ENCODE assay signal across 34 cellular contexts in genomic region chr22:31486951-31487350, GRCh38. TPM values are rescaled to one million over a fixed set of nuclear protein-coding genes. Genes with fewer than 3 reads are reported as not detected.
A peak's percentile ranks its signal among the peaks of the same experiment; 100 is the strongest.
DNase-seq lines count a peak whose midpoint lies in the region; ATAC-seq, FAIRE-seq and TF ChIP-seq lines count a peak whose summit lies in the region.
"Had no signal": no experiment of that assay in that cellular context is flagged by ENCODE, and none has a peak within 500 bp of the region (broad histone marks: within the 10 kb centered on the region; RNA-seq: fewer than 3 reads in every experiment).

No MANE protein-coding gene starts in this region.

- H2AFZ ChIP-seq in HepG2 (ENCODE audit: low read length), result no peak overlapping the region
- H2AFZ ChIP-seq in GM12878 (ENCODE audit: control insufficient read depth, low read depth, low read length), result no peak overlapping the region

- 94% methylated on average over 2 of the region's 2 CpGs for WGBS in HepG2 (ENCODE audit: low lambda C conversion rate)
- no CpG with 5 or more reads among the region's 2 CpGs for WGBS in right lobe of liver (ENCODE audit: insufficient coverage, low coverage, low lambda C conversion rate, missing lambda C conversion rate)
- WGBS in GM12878 (ENCODE audit: insufficient coverage, insufficient replicate concordance, low lambda C conversion rate, missing lambda C conversion rate), result 100% methylated on average over 2 of the region's 2 CpGs

- peaks cover 52% of the 10 kb centered on the region for H3K4me1 Mint-ChIP-seq in activated CD4-positive, alpha-beta T cell treated with anti-CD3 and anti-CD28 coated beads, Interleukin-2, amount 10 ng/mL, durations not matched to agents 24 days and 14 days
- H3K4me1 Mint-ChIP-seq in type B pancreatic cell (ENCODE audit: unreplicated experiment), result peaks cover 21% of the 10 kb centered on the region

- H3K36me3 ChIP-seq in HepG2 (replicated peaks in 1 of 2; ENCODE audit: control insufficient read depth in 1 of 2, insufficient read depth in 2 of 2, low read length in 2 of 2) (peaks cover 1 to 27% of the 10 kb centered on the region in 2 experiments; a peak in 4 of 5 replicates), right lobe of liver (peaks cover 0 to 34% (median 2%) of the 10 kb centered on the region in 4 donors), GM12878 (ENCODE audit: control insufficient read depth in 2 of 2, insufficient read depth in 2 of 2, low read length in 1 of 2) (peaks cover 2 to 16% of the 10 kb centered on the region in 2 experiments)
- H3K36me3 ChIP-seq: uterus had no signal

- FAIRE-seq in HepG2 (lab: Jason Lieb, UNC) (no peak), GM12878 (lab: Jason Lieb, UNC) (no peak)
- FAIRE-seq: A204.1, GM19239, TTC549 had no signal

- SMC1A ChIA-PET in GM12878 (lab: Charles Lee; ENCODE audit: uncharacterized antibody, unreplicated experiment), result interaction anchor here (1.1 to 2.6 kb wide), 3 partner anchors 9 to 70 kb away, joined by 3 to 14 read pairs (median 6); no protein-coding TSS in a partner anchor

- H3K27ac ChIP-seq in HepG2 (ENCODE audit: extremely low read length, insufficient read depth, low read length), result no peak overlapping the region
- no peak overlapping the region for H3K27ac ChIP-seq in right lobe of liver
- H3K27ac ChIP-seq in GM12878 (ENCODE audit: control insufficient read depth, insufficient read depth), result no peak overlapping the region
- H3K27ac ChIP-seq: adrenal gland, SJSA1, thoracic aorta, uterus had no signal

- in situ Hi-C loops in HepG2 (cut with HindIII; ENCODE audit: extremely low pct_ligation_motif_present, low pct_unique_long_range_greater_than_20kb) (no loop called here), GM12878 (cut with MboI) (no loop called here)

- H3K9ac ChIP-seq in HepG2 (ENCODE audit: insufficient read depth, low read depth, low read length), result no peak overlapping the region
- no peak overlapping the region for H3K9ac ChIP-seq in GM12878 (ENCODE audit: control insufficient read depth, insufficient read depth, low read length)

- CTCF ChIA-PET in HepG2 (lab: Yijun Ruan, JAX; ENCODE audit: low intra/inter-chr PET ratio, low total read pairs), result no interaction called here
- CTCF ChIA-PET in GM12878 (lab: Yijun Ruan, JAX), result interaction anchor here (0.6 to 1.2 kb wide), 3 partner anchors 21 to 147 kb away, joined by 3 read pairs; no protein-coding TSS in a partner anchor

- ATAC-seq in HepG2, result no peak
- ATAC-seq in right lobe of liver, result no peak
- no peak for ATAC-seq in GM12878
- ATAC-seq: activated CD4-positive, CD25-positive, alpha-beta regulatory T cell treated with anti-CD3 and anti-CD28 coated beads, Interleukin-2, amount 50 U/mL, for 24 hours; left colon had no signal

- H3K27me3 ChIP-seq in HepG2 (ENCODE audit: control insufficient read depth in 1 of 2, insufficient read depth in 2 of 2, low read length in 2 of 2) (no peaks in the 10 kb centered on the region), right lobe of liver (no peaks in the 10 kb centered on the region), GM12878 (replicated peaks in 1 of 2; ENCODE audit: control insufficient read depth in 2 of 2, insufficient read depth in 2 of 2, low read length in 1 of 2) (no peaks in the 10 kb centered on the region)
- H3K27me3 ChIP-seq: adrenal gland, SJSA1, uterus had no signal

- no peak for TF ChIP-seq CTCF in HepG2 (CRISPR knock-in tag; IDR thresholded peaks at IDR 0.05)
- no peak for TF ChIP-seq CTCF in right lobe of liver (IDR thresholded peaks at IDR 0.05)
- TF ChIP-seq CTCF in GM12878 (IDR thresholded peaks at IDR 0.05 in 2 of 3, conservative IDR thresholded peaks at IDR 0.05 in 1 of 3; ENCODE audit: control insufficient read depth in 2 of 3, extremely low read depth in 1 of 3, insufficient read depth in 1 of 3, low read depth in 3 of 3, low read length in 3 of 3), result no peak
- TF ChIP-seq CTCF in type B pancreatic cell (conservative IDR thresholded peaks at IDR 0.05), result no peak

- TF ChIP-seq RAD21 in HepG2 (CRISPR knock-in tag; IDR thresholded peaks at IDR 0.05), result no peak
- no peak for TF ChIP-seq RAD21 in GM12878 (IDR thresholded peaks at IDR 0.05; ENCODE audit: insufficient read depth, low read depth, low read length)

- H3K4me1 ChIP-seq in HepG2 (ENCODE audit: insufficient read depth, low read length) (peaks cover 46% of the 10 kb centered on the region), right lobe of liver (peaks cover 0 to 17% (median 3%) of the 10 kb centered on the region in 4 donors), GM12878 (ENCODE audit: control insufficient read depth, insufficient read depth, low read length) (peaks cover 13% of the 10 kb centered on the region)

- H3K9me3 ChIP-seq in HepG2 (ENCODE audit: low read length), result no peaks in the 10 kb centered on the region
- H3K9me3 ChIP-seq in right lobe of liver, result no peaks in the 10 kb centered on the region
- no peaks in the 10 kb centered on the region for H3K9me3 ChIP-seq in GM12878 (replicated peaks; ENCODE audit: control insufficient read depth, insufficient read depth, low read length)
- H3K9me3 ChIP-seq: adrenal gland, SJSA1, thoracic aorta, uterus had no signal

- no peak for TF ChIP-seq EP300 in HepG2 (IDR thresholded peaks at IDR 0.05; ENCODE audit: low read depth in 2 of 2, low read length in 2 of 2)
- TF ChIP-seq EP300 in HepG2 (CRISPR knock-in tag; IDR thresholded peaks at IDR 0.05; ENCODE audit: borderline replicate concordance), result no peak
- TF ChIP-seq EP300 in GM12878 (IDR thresholded peaks at IDR 0.05; ENCODE audit: borderline replicate concordance in 1 of 2, control insufficient read depth in 1 of 2, low read depth in 2 of 2, low read length in 2 of 2), result no peak

- no peak for DNase-seq in activated CD4-positive, alpha-beta T cell treated with anti-CD3 and anti-CD28 coated beads, Interleukin-2, amount 10 ng/mL, durations not matched to agents 24 days and 14 days
- no peak for DNase-seq in activated CD4-positive, alpha-beta T cell treated with anti-CD3 and anti-CD28 coated beads, Interleukin-2, amount 50 U/mL, for 4 hours
- DNase-seq in HepG2 (ENCODE audit: low spot score), result no peak
- DNase-seq in right lobe of liver, result no peak
- DNase-seq in GM12878 (ENCODE audit: low read depth, low spot score), result no peak
- DNase-seq in type B pancreatic cell (ENCODE audit: extremely low spot score, unreplicated experiment), result no peak
- no peak for DNase-seq in kidney glomerular epithelial cell (lab: John Stamatoyannopoulos, UW)
- DNase-seq in NCI-H187 treated with DMSO at 0.1 percent for 48 hours (lab: John Stamatoyannopoulos, UW), result no peak
- DNase-seq: activated effector memory CD4-positive, alpha-beta T cell treated with anti-CD3 and anti-CD28 coated beads, Interleukin-2, amount 50 U/mL, for 16 hours; adrenal gland; CD4-positive, alpha-beta memory T cell; DMS 273 treated with DMSO at 0.1 percent for 48 hours; EL; erythroblast; GOT3; hypothalamus; left colon; mammary epithelial cell; NCI-H1092; NCI-H1694 treated with DMSO at 0.1 percent for 48 hours; NCI-H446 treated with DMSO at 0.1 percent for 48 hours; NCI-H82; stimulated activated naive CD4-positive, alpha-beta T cell treated with Interleukin-2 at 50 U/mL for 16 hours; uterus had no signal

- H3K27ac Mint-ChIP-seq in activated CD4-positive, alpha-beta T cell treated with anti-CD3 and anti-CD28 coated beads, Interleukin-2, amount 10 ng/mL, durations not matched to agents 24 days and 14 days, result no peak overlapping the region
- H3K27ac Mint-ChIP-seq in type B pancreatic cell, result no peak overlapping the region
- H3K27ac Mint-ChIP-seq: dendritic cell treated with granulocyte-macrophage colony-stimulating factor and Interleukin-4, amounts not matched to agents 40 ng/mL and 50 ng/mL, for 4 days had no signal

- no peak for TF ChIP-seq POLR2A in HepG2 (IDR thresholded peaks at IDR 0.05; ENCODE audit: insufficient read depth in 1 of 2, low read depth in 2 of 2, low read length in 2 of 2)
- no peak for TF ChIP-seq POLR2A in right lobe of liver (IDR thresholded peaks at IDR 0.05)
- no peak for TF ChIP-seq POLR2A in GM12878 (IDR thresholded peaks at IDR 0.05; ENCODE audit: low read depth, low read length)

- H3K4me3 Mint-ChIP-seq in activated CD4-positive, alpha-beta T cell treated with anti-CD3 and anti-CD28 coated beads, Interleukin-2, amount 10 ng/mL, durations not matched to agents 24 days and 14 days, result peak overlapping the region; percentile 57
- H3K4me3 Mint-ChIP-seq in type B pancreatic cell, result peak overlapping the region; percentile 70
- H3K4me3 Mint-ChIP-seq: central memory CD8-positive, alpha-beta T cell; dendritic cell treated with granulocyte-macrophage colony-stimulating factor and Interleukin-4, amounts not matched to agents 40 ng/mL and 50 ng/mL, for 4 days had no signal

- POLR2A ChIA-PET in HepG2 (lab: Yijun Ruan, JAX), result no interaction called here
- POLR2A ChIA-PET in GM12878 (lab: Charles Lee), result interaction anchor here (0.6 to 0.7 kb wide), 3 partner anchors 53 to 91 kb away, joined by 3 to 8 read pairs (median 3); no protein-coding TSS in a partner anchor

- no peaks in the 10 kb centered on the region for H3K9me3 Mint-ChIP-seq in activated CD4-positive, alpha-beta T cell treated with anti-CD3 and anti-CD28 coated beads, Interleukin-2, amount 10 ng/mL, durations not matched to agents 24 days and 14 days
- H3K9me3 Mint-ChIP-seq in type B pancreatic cell, result no peaks in the 10 kb centered on the region
- H3K9me3 Mint-ChIP-seq: CD4-positive, alpha-beta memory T cell; central memory CD8-positive, alpha-beta T cell; dendritic cell treated with granulocyte-macrophage colony-stimulating factor and Interleukin-4, amounts not matched to agents 40 ng/mL and 50 ng/mL, for 4 days; IgD-negative memory B cell had no signal

- peaks cover 44% of the 10 kb centered on the region for H3K79me2 ChIP-seq in HepG2 (ENCODE audit: insufficient read depth, low read length)
- peaks cover 69% of the 10 kb centered on the region for H3K79me2 ChIP-seq in GM12878 (ENCODE audit: control insufficient read depth, insufficient read depth, low read length)

- H4K20me1 ChIP-seq in HepG2 (ENCODE audit: insufficient read depth, low read length), result no peaks in the 10 kb centered on the region
- H4K20me1 ChIP-seq in GM12878 (ENCODE audit: control insufficient read depth, insufficient read depth), result no peaks in the 10 kb centered on the region

- peaks cover 58% of the 10 kb centered on the region for H3K36me3 Mint-ChIP-seq in activated CD4-positive, alpha-beta T cell treated with anti-CD3 and anti-CD28 coated beads, Interleukin-2, amount 10 ng/mL, durations not matched to agents 24 days and 14 days (ENCODE audit: low read depth)
- peaks cover 14% of the 10 kb centered on the region for H3K36me3 Mint-ChIP-seq in type B pancreatic cell
- H3K36me3 Mint-ChIP-seq: IgD-negative memory B cell had no signal

- no peaks in the 10 kb centered on the region for H3K27me3 Mint-ChIP-seq in activated CD4-positive, alpha-beta T cell treated with anti-CD3 and anti-CD28 coated beads, Interleukin-2, amount 10 ng/mL, durations not matched to agents 24 days and 14 days
- H3K27me3 Mint-ChIP-seq in type B pancreatic cell, result no peaks in the 10 kb centered on the region
- H3K27me3 Mint-ChIP-seq: CD4-positive, alpha-beta memory T cell; central memory CD8-positive, alpha-beta T cell; dendritic cell treated with granulocyte-macrophage colony-stimulating factor and Interleukin-4, amounts not matched to agents 40 ng/mL and 50 ng/mL, for 4 days; IgD-negative memory B cell had no signal

- RAD21 ChIA-PET in GM12878 (lab: Charles Lee; ENCODE audit: unreplicated experiment), result interaction anchor here (0.7 kb wide), 1 partner anchor 75 kb away, joined by 4 read pairs; no protein-coding TSS in a partner anchor

- H3K4me2 ChIP-seq in HepG2 (ENCODE audit: low read depth, low read length), result no peak overlapping the region
- peak overlapping the region; percentile 44 for H3K4me2 ChIP-seq in GM12878 (ENCODE audit: control insufficient read depth, insufficient read depth)
- H3K4me2 ChIP-seq: smooth muscle cell had no signal

- BruUV-seq in HepG2 (replicated peaks; lab: Mats Ljungman, UMichigan) (no TSS peak), GM12878 (replicated peaks; lab: Mats Ljungman, UMichigan) (no TSS peak)

- intact Hi-C loops in activated CD4-positive, alpha-beta T cell treated with anti-CD3 and anti-CD28 coated beads, Interleukin-2, amount 10 ng/mL, durations not matched to agents 24 days and 14 days (cut with micrococcal nuclease), result no loop called here
- intact Hi-C loops in HepG2 (cut with micrococcal nuclease; ENCODE audit: unreplicated experiment), result no loop called here
- intact Hi-C loops in right lobe of liver (cut with DNase I), result no loop called here
- intact Hi-C loops in GM12878 (cut with micrococcal nuclease; ENCODE audit: unreplicated experiment), result no loop called here

- H3K4me3 ChIP-seq in HepG2 (replicated peaks in 1 of 3; ENCODE audit: insufficient read depth in 1 of 3, low read depth in 2 of 3, low read length in 3 of 3) (no peak overlapping the region), right lobe of liver (no peak overlapping the region), GM12878 (peak overlapping the region; percentile 88; the same call in 1 of the 2 replicates)
- H3K4me3 ChIP-seq: adrenal gland, SJSA1, smooth muscle cell, thoracic aorta, uterus had no signal

RNA-seq across cellular contexts. Expression of gene EIF4ENIF1, which starts 2.7 kb away (rescaled TPM):
- 78.1 and 85.6 TPM in 2 replicates for total RNA-seq in activated CD4-positive, alpha-beta T cell treated with anti-CD3 and anti-CD28 coated beads, Interleukin-2, amount 10 ng/mL, durations not matched to agents 24 days and 14 days
- total RNA-seq in HepG2 (2016; rRNA removed; fragmentation: Illumina TruSeq; extraction: Trizol), result 12.3 and 14.0 TPM in 2 replicates
- 7.3 TPM in 2 replicates for total RNA-seq in HepG2 (2016; cell fraction: cytosol; rRNA removed; fragmentation: Illumina TruSeq; extraction: Trizol; ENCODE audit: low read depth)
- 9.2 and 11.4 TPM in 2 replicates for total RNA-seq in HepG2 (2016; cell fraction: insoluble cytoplasmic fraction; rRNA removed; fragmentation: Illumina TruSeq; extraction: Trizol)
- 8.2 and 8.4 TPM in 2 replicates for total RNA-seq in HepG2 (2016; cell fraction: membrane; rRNA removed; fragmentation: Illumina TruSeq; extraction: Trizol)
- total RNA-seq in HepG2 (2016; cell fraction: nucleus; rRNA removed; fragmentation: Illumina TruSeq; extraction: Trizol), result 14.1 and 16.0 TPM in 2 replicates
- 11.9 and 15.1 TPM in 2 replicates for polyA plus RNA-seq in HepG2 (2011; rRNA removed)
- 9.5 and 9.7 TPM in 2 replicates for polyA plus RNA-seq in HepG2 (2011; cell fraction: cytosol; rRNA removed)
- polyA plus RNA-seq in HepG2 (2011; cell fraction: nucleus; rRNA removed), result 18.6 and 26.1 TPM in 2 replicates
- 13.8 and 16.8 TPM in 2 replicates for polyA plus RNA-seq in HepG2 (2012)
- 2.1 and 2.2 TPM in 2 replicates for polyA plus RNA-seq in HepG2 (2016; cell fraction: cytosol; fragmentation: Illumina TruSeq; extraction: Trizol; ENCODE audit: low read depth)
- polyA plus RNA-seq in HepG2 (2016; cell fraction: insoluble cytoplasmic fraction; fragmentation: Illumina TruSeq; extraction: Trizol; ENCODE audit: low read depth), result 14.9 and 16.1 TPM in 2 replicates
- polyA plus RNA-seq in HepG2 (2016; cell fraction: membrane; fragmentation: Illumina TruSeq; extraction: Trizol; ENCODE audit: low read depth), result 4.8 and 5.1 TPM in 2 replicates
- polyA plus RNA-seq in HepG2 (2016; cell fraction: nucleus; fragmentation: Illumina TruSeq; extraction: Trizol; ENCODE audit: insufficient read depth, low read depth), result 39.1 and 47.3 TPM in 2 replicates
- 22.1 and 23.5 TPM in 2 replicates for polyA minus RNA-seq in HepG2 (2011; rRNA and poly(A)+ RNA removed; ENCODE audit: low replicate concordance)
- polyA minus RNA-seq in HepG2 (2011; cell fraction: cytosol; rRNA and poly(A)+ RNA removed), result 10.5 and 14.5 TPM in 2 replicates
- polyA minus RNA-seq in HepG2 (2011; cell fraction: nucleus; rRNA and poly(A)+ RNA removed), result 26.1 and 28.6 TPM in 2 replicates
- total RNA-seq in right lobe of liver, result 10 to 100 TPM in 2 of 6 experiments, 1 to 10 TPM in 4; 4.2 to 11.9 (median 8.3) TPM
- total RNA-seq in GM12878 (2013; cell fraction: nucleolus; rRNA removed), result 48.6 and 60.5 TPM in 2 replicates
- 16.6 and 22.1 TPM in 2 replicates for total RNA-seq in GM12878 (2014; rRNA removed)
- 23.2 and 24.9 TPM in 2 replicates for total RNA-seq in GM12878 (2014; rRNA removed; fragmentation: Illumina TruSeq; extraction: Trizol)
- total RNA-seq in GM12878 (2021), result 36.5 and 37.7 TPM in 2 replicates
- polyA plus RNA-seq in GM12878 (2011; ENCODE audit: low read depth), result 13.3 TPM
- 32.7 and 39.6 TPM in 2 replicates for polyA plus RNA-seq in GM12878 (2011; rRNA removed)
- polyA plus RNA-seq in GM12878 (2011; cell fraction: cytosol; rRNA removed), result 28.7 and 56.7 TPM in 2 replicates
- 57.7 and 75.9 TPM in 2 replicates for polyA plus RNA-seq in GM12878 (2011; cell fraction: nucleus; rRNA removed)
- polyA plus RNA-seq in GM12878 (2012), result 22.8 and 23.5 TPM in 2 replicates
- 43.7 and 77.9 TPM in 2 replicates for polyA plus RNA-seq in GM12878 (2014; fragmentation: Illumina TruSeq; extraction: Trizol)
- polyA plus RNA-seq in GM12878 (2014; fragmentation: Nextera tagmentation; extraction: Ambion mirVana), result 1 to 10 TPM; 4.4 to 7.4 TPM
- polyA plus RNA-seq in GM12878 (2014; rRNA removed), result 21.8 and 30.6 TPM in 2 replicates
- polyA plus RNA-seq in GM12878 (2016; fragmentation: Nextera tagmentation; extraction: Ambion mirVana), result 10 to 100 TPM; 19.3 to 25.6 TPM
- 48.3 and 57.3 TPM in 2 replicates for polyA minus RNA-seq in GM12878 (2011; rRNA and poly(A)+ RNA removed)
- 16.5 and 17.2 TPM in 2 replicates for polyA minus RNA-seq in GM12878 (2011; cell fraction: cytosol; rRNA and poly(A)+ RNA removed)
- polyA minus RNA-seq in GM12878 (2011; cell fraction: nucleus; rRNA and poly(A)+ RNA removed), result 24.3 and 43.1 TPM in 2 replicates
- 38.8 and 42.6 TPM in 2 replicates for total RNA-seq in type B pancreatic cell (ENCODE audit: low replicate concordance)

RNA-seq across cellular contexts. Expression of gene SFI1, which starts 9.4 kb away (rescaled TPM):
- 321 and 352 TPM in 2 replicates for total RNA-seq in activated CD4-positive, alpha-beta T cell treated with anti-CD3 and anti-CD28 coated beads, Interleukin-2, amount 10 ng/mL, durations not matched to agents 24 days and 14 days
- total RNA-seq in HepG2 (2016; rRNA removed; fragmentation: Illumina TruSeq; extraction: Trizol), result 6.2 and 20.5 TPM in 2 replicates
- 12.0 and 12.8 TPM in 2 replicates for total RNA-seq in HepG2 (2016; cell fraction: cytosol; rRNA removed; fragmentation: Illumina TruSeq; extraction: Trizol; ENCODE audit: low read depth)
- 5.1 and 23.0 TPM in 2 replicates for total RNA-seq in HepG2 (2016; cell fraction: insoluble cytoplasmic fraction; rRNA removed; fragmentation: Illumina TruSeq; extraction: Trizol)
- 9.4 and 10.5 TPM in 2 replicates for total RNA-seq in HepG2 (2016; cell fraction: membrane; rRNA removed; fragmentation: Illumina TruSeq; extraction: Trizol)
- 29.9 and 34.8 TPM in 2 replicates for total RNA-seq in HepG2 (2016; cell fraction: nucleus; rRNA removed; fragmentation: Illumina TruSeq; extraction: Trizol)
- polyA plus RNA-seq in HepG2 (2011; rRNA removed), result 40.1 and 47.1 TPM in 2 replicates
- 10.2 and 16.0 TPM in 2 replicates for polyA plus RNA-seq in HepG2 (2011; cell fraction: cytosol; rRNA removed)
- polyA plus RNA-seq in HepG2 (2011; cell fraction: nucleus; rRNA removed), result 348 and 418 TPM in 2 replicates
- polyA plus RNA-seq in HepG2 (2012), result 24.6 and 25.8 TPM in 2 replicates
- 1.7 and 2.7 TPM in 2 replicates for polyA plus RNA-seq in HepG2 (2016; cell fraction: cytosol; fragmentation: Illumina TruSeq; extraction: Trizol; ENCODE audit: low read depth)
- 4.5 and 5.0 TPM in 2 replicates for polyA plus RNA-seq in HepG2 (2016; cell fraction: insoluble cytoplasmic fraction; fragmentation: Illumina TruSeq; extraction: Trizol; ENCODE audit: low read depth)
- 3.1 and 3.2 TPM in 2 replicates for polyA plus RNA-seq in HepG2 (2016; cell fraction: membrane; fragmentation: Illumina TruSeq; extraction: Trizol; ENCODE audit: low read depth)
- polyA plus RNA-seq in HepG2 (2016; cell fraction: nucleus; fragmentation: Illumina TruSeq; extraction: Trizol; ENCODE audit: insufficient read depth, low read depth), result 84.2 and 91.0 TPM in 2 replicates
- 27.1 and 44.8 TPM in 2 replicates for polyA minus RNA-seq in HepG2 (2011; rRNA and poly(A)+ RNA removed; ENCODE audit: low replicate concordance)
- polyA minus RNA-seq in HepG2 (2011; cell fraction: cytosol; rRNA and poly(A)+ RNA removed), result 6.7 and 7.4 TPM in 2 replicates
- polyA minus RNA-seq in HepG2 (2011; cell fraction: nucleus; rRNA and poly(A)+ RNA removed), result 93.3 and 102 TPM in 2 replicates
- total RNA-seq in right lobe of liver, result 10 to 100 TPM in 2 of 6 experiments, 1 to 10 TPM in 4; 7.0 to 14.0 (median 8.7) TPM
- 390 and 402 TPM in 2 replicates for total RNA-seq in GM12878 (2013; cell fraction: nucleolus; rRNA removed)
- total RNA-seq in GM12878 (2014; rRNA removed), result 39.5 and 42.4 TPM in 2 replicates
- total RNA-seq in GM12878 (2014; rRNA removed; fragmentation: Illumina TruSeq; extraction: Trizol), result 20.9 and 22.3 TPM in 2 replicates
- total RNA-seq in GM12878 (2021), result 44.7 and 70.1 TPM in 2 replicates
- 36.0 TPM for polyA plus RNA-seq in GM12878 (2011; ENCODE audit: low read depth)
- polyA plus RNA-seq in GM12878 (2011; rRNA removed), result 50.4 and 53.7 TPM in 2 replicates
- polyA plus RNA-seq in GM12878 (2011; cell fraction: cytosol; rRNA removed), result 40.4 and 45.7 TPM in 2 replicates
- 300 and 325 TPM in 2 replicates for polyA plus RNA-seq in GM12878 (2011; cell fraction: nucleus; rRNA removed)
- polyA plus RNA-seq in GM12878 (2012), result 74.6 and 75.2 TPM in 2 replicates
- polyA plus RNA-seq in GM12878 (2014; fragmentation: Illumina TruSeq; extraction: Trizol), result 12.9 and 23.9 TPM in 2 replicates
- 1 to 10 TPM; 6.3 to 6.6 TPM for polyA plus RNA-seq in GM12878 (2014; fragmentation: Nextera tagmentation; extraction: Ambion mirVana)
- 54.1 and 66.3 TPM in 2 replicates for polyA plus RNA-seq in GM12878 (2014; rRNA removed)
- polyA plus RNA-seq in GM12878 (2016; fragmentation: Nextera tagmentation; extraction: Ambion mirVana), result 10 to 100 TPM; 30.4 to 30.5 TPM
- 77.6 and 90.2 TPM in 2 replicates for polyA minus RNA-seq in GM12878 (2011; rRNA and poly(A)+ RNA removed)
- polyA minus RNA-seq in GM12878 (2011; cell fraction: cytosol; rRNA and poly(A)+ RNA removed), result 16.8 and 20.7 TPM in 2 replicates
- polyA minus RNA-seq in GM12878 (2011; cell fraction: nucleus; rRNA and poly(A)+ RNA removed), result 85.6 and 115 TPM in 2 replicates
- total RNA-seq in type B pancreatic cell (ENCODE audit: low replicate concordance), result 28.7 and 50.3 TPM in 2 replicates
